In the genomic region with DNA sequence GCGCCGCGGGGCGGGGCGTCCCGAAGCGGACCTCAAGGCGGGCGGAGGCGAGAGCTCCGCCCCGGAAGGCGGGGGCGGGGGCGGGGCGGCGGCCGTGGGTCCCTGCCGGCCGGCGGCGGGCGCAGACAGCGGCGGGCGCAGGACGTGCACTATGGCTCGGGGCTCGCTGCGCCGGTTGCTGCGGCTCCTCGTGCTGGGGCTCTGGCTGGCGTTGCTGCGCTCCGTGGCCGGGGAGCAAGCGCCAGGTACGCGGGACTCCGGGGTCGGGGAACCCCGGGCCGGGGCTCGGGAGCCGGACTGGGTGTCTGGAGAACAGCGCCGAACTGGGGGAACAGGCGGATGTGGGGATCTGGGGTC, we compare ENCODE assay signal across 8 cellular contexts. TPM values are rescaled to one million over a fixed set of nuclear protein-coding genes. Genes with fewer than 3 reads are reported as not detected.
A peak's percentile ranks its signal among the peaks of the same experiment; 100 is the strongest.
DNase-seq lines count a peak whose midpoint lies in the region; ATAC-seq and TF ChIP-seq lines count a peak whose summit lies in the region.

A gene with protein sequence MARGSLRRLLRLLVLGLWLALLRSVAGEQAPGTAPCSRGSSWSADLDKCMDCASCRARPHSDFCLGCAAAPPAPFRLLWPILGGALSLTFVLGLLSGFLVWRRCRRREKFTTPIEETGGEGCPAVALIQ (plus strand): TSS at position 122 of the 357 bp plus-strand sequence. CDS start 30 bp downstream, at position 152.

- H3K27me3 ChIP-seq in heart left ventricle: peaks cover 6 to 21% (median 14%) of the 10 kb centered on the region in 9 donors

- 0 to 4% (median 1%) methylated on average over 16 to 49 of the region's 49 CpGs for WGBS in heart left ventricle, 4 donors

- peak; percentile 45 to 89 for TF ChIP-seq POLR2A in heart left ventricle (IDR thresholded peaks at IDR 0.05)

- H3K36me3 ChIP-seq in ES-I3 (ENCODE audit: insufficient read depth, low read length) (0 out of 2 replicates have a peak, but pooled peaks cover 5% of the 10 kb centered on the region), heart left ventricle (peaks cover 0 to 5% (median 0%) of the 10 kb centered on the region in 9 donors)

- peak; percentile 74 for DNase-seq in HuH-7 (ENCODE audit: low spot score)
- peak; percentile 71 for DNase-seq in SW480 (ENCODE audit: low spot score)
- DNase-seq in amniotic stem cell (lab: John Stamatoyannopoulos, UW): peak; percentile 56
- peak; percentile 82 to 90 (median 84) for DNase-seq in heart left ventricle
- peak; percentile 95 for DNase-seq in posterior vena cava (ENCODE audit: low spot score)
- no peak for DNase-seq in SHP77 treated with DMSO at 0.1 percent for 48 hours (lab: John Stamatoyannopoulos, UW)

- peak within 1 kb of the TSS; percentile 85 for H3K9ac ChIP-seq in ES-I3 (ENCODE audit: low read depth, low read length)

- H3K4me1 ChIP-seq in ES-I3 (ENCODE audit: insufficient read depth, low read length) (peaks cover 4% of the 10 kb centered on the region; the same call in 1 of the 2 replicates), heart left ventricle (peaks cover 13 to 61% (median 44%) of the 10 kb centered on the region in 12 donors)

- no peaks in the 10 kb centered on the region for H3K9me3 ChIP-seq in ES-I3 (ENCODE audit: control insufficient read depth, insufficient read depth, low read length)
- H3K9me3 ChIP-seq in heart left ventricle: no peaks in the 10 kb centered on the region

- TF ChIP-seq CTCF in heart left ventricle (IDR thresholded peaks at IDR 0.05): peak in 3 of 12 donors; percentile 11 to 24 (median 22)

- intact Hi-C loops in heart left ventricle (cut with DNase I): loop anchor here in 1 of 10 donors (1.0 kb wide), 1 partner anchor 16 kb away; no protein-coding TSS in a partner anchor
- intact Hi-C loops in posterior vena cava (cut with DNase I): no loop called here

- peak within 1 kb of the TSS; percentile 35 to 99 (median 76) for H3K4me3 ChIP-seq in heart left ventricle

- ATAC-seq in heart left ventricle (peak in 3 of 4 donors; percentile 3 to 45 (median 42)), HG03571 (IDR thresholded peaks at IDR 0.05; ENCODE audit: unreplicated experiment) (no peak)

- H3K27ac ChIP-seq in heart left ventricle: peak within 1 kb of the TSS; percentile 31 to 100 (median 96)

RNA-seq across cellular contexts. Expression of the gene that starts here (rescaled TPM):
- total RNA-seq in heart left ventricle (100 to 1,000 TPM in 3 of 9 donors, 10 to 100 TPM in 6; 27.8 to 289 (median 92.4) TPM), posterior vena cava (100 to 1,000 TPM in 1 of 2 donors, 10 to 100 TPM in 1; 67.1 to 156 TPM)
- polyA plus RNA-seq in heart left ventricle: 100 to 1,000 TPM; 260 to 824 TPM
